In genomic region chr12:57224278-57224972, GRCh38 we compare ENCODE assay signal across 12 cellular contexts. TPM values are rescaled to one million over a fixed set of nuclear protein-coding genes. Genes with fewer than 3 reads are reported as not detected.
"Had no signal": no experiment of that assay in that cellular context is flagged by ENCODE, and none has a peak within 500 bp of the region (broad histone marks: within the 10 kb centered on the region; RNA-seq: fewer than 3 reads in every experiment).

No MANE protein-coding gene starts in this region.

- H3K27ac Mint-ChIP-seq: activated CD8-positive, alpha-beta T cell treated with anti-CD3 and anti-CD28 coated beads, Interleukin-2, amount 10 ng/mL, durations not matched to agents 7 days and 5 days; mesothelial cell of epicardium had no signal

- H3K4me3 ChIP-seq: cardiac muscle cell, prostate gland, tibial artery, vagina had no signal

- H3K27ac ChIP-seq: cardiac muscle cell, heart right ventricle, prostate gland, tibial artery, vagina, WERI-Rb-1 had no signal

- H3K4me3 Mint-ChIP-seq: mesothelial cell of epicardium had no signal

- H3K9me3 Mint-ChIP-seq: mesothelial cell of epicardium had no signal

- H3K36me3 Mint-ChIP-seq: mesothelial cell of epicardium had no signal

- H3K36me3 ChIP-seq: cardiac muscle cell, heart right ventricle, prostate gland, tibial artery, vagina, WERI-Rb-1 had no signal

- H3K9me3 ChIP-seq: heart right ventricle, prostate gland, tibial artery, vagina had no signal

- DNase-seq: occipital lobe, tibial artery, WERI-Rb-1 had no signal

RNA-seq across cellular contexts. Expression of gene NXPH4, which starts 7.8 kb away (rescaled TPM):
- total RNA-seq: endothelial cell of umbilical vein, liver had no signal
- polyA plus RNA-seq: naive thymus-derived CD4-positive, alpha-beta T cell had no signal

RNA-seq across cellular contexts. Expression of gene STAC3, which starts 26.6 kb away (rescaled TPM):
- polyA plus RNA-seq: naive thymus-derived CD4-positive, alpha-beta T cell had no signal
